Comparison of ENCODE assay signal across 25 cellular contexts in the genomic region with DNA sequence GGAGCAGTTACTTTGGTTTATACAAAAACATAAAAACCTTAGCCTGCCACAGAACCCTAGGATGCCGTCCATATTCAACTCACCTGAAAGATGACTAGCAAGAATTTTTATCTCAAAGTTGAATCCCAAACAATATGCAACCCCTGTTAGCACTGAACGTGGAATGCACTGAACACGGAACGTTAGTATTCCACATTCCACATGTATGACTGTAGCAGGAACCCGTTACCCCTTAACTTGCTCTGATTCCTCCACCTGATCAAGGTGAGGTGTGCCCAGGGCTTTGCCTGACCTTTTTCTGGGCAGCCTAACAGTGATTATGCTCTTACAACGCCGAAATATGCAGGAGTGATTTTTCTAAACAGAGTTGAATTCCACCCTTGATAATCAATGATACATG. TPM values are rescaled to one million over a fixed set of nuclear protein-coding genes. Genes with fewer than 3 reads are reported as not detected.
"Had no signal": no experiment of that assay in that cellular context is flagged by ENCODE, and none has a peak within 500 bp of the region (broad histone marks: within the 10 kb centered on the region; RNA-seq: fewer than 3 reads in every experiment).

No MANE protein-coding gene starts in this region.

- H3K9me3 Mint-ChIP-seq: natural killer cell; stimulated activated naive CD8-positive, alpha-beta T cell treated with anti-CD3 and anti-CD28 coated beads, Interleukin-15, amount 100 ng/mL, for 72 hours had no signal

- H3K36me3 Mint-ChIP-seq: natural killer cell had no signal

- H3K4me3 ChIP-seq: coronary artery, gastrocnemius medialis, heart left ventricle, hepatocyte, lower lobe of right lung, right lobe of liver, smooth muscle cell, suprapubic skin, transverse colon, upper lobe of right lung, uterus had no signal

- H3K27ac Mint-ChIP-seq: natural killer cell; progenitor cell of endocrine pancreas; stimulated activated naive CD8-positive, alpha-beta T cell treated with anti-CD3 and anti-CD28 coated beads, Interleukin-15, amount 100 ng/mL, for 72 hours had no signal

- H3K27ac ChIP-seq: coronary artery, gastrocnemius medialis, heart left ventricle, hepatocyte, lower lobe of right lung, parathyroid adenoma, right lobe of liver, suprapubic skin, transverse colon, upper lobe of right lung, uterus had no signal

- ATAC-seq: gastrocnemius medialis; heart left ventricle; left ventricle myocardium superior; lower lobe of right lung; natural killer cell; right lobe of liver; stimulated activated naive CD8-positive, alpha-beta T cell treated with anti-CD3 and anti-CD28 coated beads, Interleukin-15, amount 100 ng/mL, for 72 hours; upper lobe of right lung had no signal

- H3K4me1 Mint-ChIP-seq: natural killer cell; stimulated activated naive CD8-positive, alpha-beta T cell treated with anti-CD3 and anti-CD28 coated beads, Interleukin-15, amount 100 ng/mL, for 72 hours had no signal

- H3K4me1 ChIP-seq: gastrocnemius medialis, heart left ventricle, lower lobe of right lung, parathyroid adenoma, right lobe of liver, transverse colon, upper lobe of right lung, uterus had no signal

- H3K27me3 Mint-ChIP-seq: progenitor cell of endocrine pancreas had no signal

- DNase-seq: dermis blood vessel endothelial cell; effector memory CD4-positive, alpha-beta T cell; gastrocnemius medialis; heart left ventricle; kidney glomerular epithelial cell; left ventricle myocardium superior; lower lobe of right lung; natural killer cell; right lobe of liver; stimulated activated CD4-positive, alpha-beta T cell treated with anti-CD3 and anti-CD28 coated beads, Interleukin-12 subunit alpha, Interleukin-12 subunit beta, amount 100 ng/mL, for 4 hours; stimulated activated CD4-positive, alpha-beta T cell treated with anti-CD3 and anti-CD28 coated beads, Interleukin-1b, Interleukin-23, amount 100 ng/mL, for 48 hours; stimulated activated CD4-positive, alpha-beta T cell treated with anti-CD3 and anti-CD28 coated beads, Interleukin-4, amount 100 ng/mL, for 1 hour; stimulated activated CD8-positive, alpha-beta memory T cell treated with anti-CD3 and anti-CD28 coated beads, Interleukin-4, amount 100 ng/mL, for 48 hours; stimulated activated naive CD4-positive, alpha-beta T cell; stimulated activated naive CD8-positive, alpha-beta T cell treated with anti-CD3 and anti-CD28 coated beads, Interleukin-15, amount 100 ng/mL, for 72 hours; transverse colon; uterus had no signal

- H3K27me3 ChIP-seq: heart left ventricle, hepatocyte, right lobe of liver, suprapubic skin, upper lobe of right lung, uterus had no signal

- H3K36me3 ChIP-seq: gastrocnemius medialis, heart left ventricle, lower lobe of right lung, right lobe of liver, suprapubic skin, transverse colon, upper lobe of right lung, uterus had no signal

- H3K9me3 ChIP-seq: gastrocnemius medialis, heart left ventricle, lower lobe of right lung, right lobe of liver, suprapubic skin, transverse colon, upper lobe of right lung, uterus had no signal

- H3K4me3 Mint-ChIP-seq: natural killer cell; stimulated activated naive CD8-positive, alpha-beta T cell treated with anti-CD3 and anti-CD28 coated beads, Interleukin-15, amount 100 ng/mL, for 72 hours had no signal

RNA-seq across cellular contexts. Expression of a gene that starts 43.7 kb away (rescaled TPM):
- total RNA-seq: dermis blood vessel endothelial cell, fibroblast of villous mesenchyme, gastrocnemius medialis had no signal
- polyA plus RNA-seq: heart left ventricle had no signal
